ENCODE assay signal across 17 cellular contexts in the genomic region with DNA sequence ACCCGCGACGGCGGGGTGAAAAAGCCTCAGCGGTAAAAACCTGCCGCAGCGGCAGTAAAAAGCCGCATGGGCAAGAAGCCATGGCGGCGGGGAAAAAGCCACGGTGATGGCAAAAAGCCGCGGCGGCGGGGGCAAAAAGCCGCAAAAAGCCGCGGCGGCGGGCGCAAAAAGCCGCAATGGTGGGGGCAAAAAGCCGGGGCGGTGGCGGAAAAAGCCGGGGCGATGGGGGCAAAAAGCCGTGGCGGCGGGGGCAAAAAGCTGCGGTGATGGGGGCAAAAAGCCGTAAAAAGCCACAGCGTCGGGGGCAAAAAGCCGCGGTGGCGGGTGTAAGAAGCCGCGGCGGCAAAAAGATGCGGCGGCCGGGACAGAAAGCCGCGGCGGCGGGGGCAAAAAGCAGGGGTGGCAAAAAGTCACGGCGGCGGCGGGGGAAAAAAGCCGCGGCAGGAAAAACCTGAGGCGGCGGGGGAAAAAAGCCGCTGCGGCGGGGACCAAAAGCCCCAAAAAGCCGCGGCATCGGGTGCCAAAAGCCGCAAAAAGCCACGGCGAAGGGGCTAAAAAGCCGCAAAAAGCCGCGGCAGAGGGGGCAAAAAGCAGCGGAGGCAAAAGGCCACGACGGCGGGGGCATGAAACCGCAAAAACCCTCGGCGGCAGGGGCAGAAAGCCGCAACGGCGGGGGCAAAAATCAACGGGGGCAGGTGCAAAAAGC.
DNase-seq lines count a peak whose midpoint lies in the region; TF ChIP-seq lines count a peak whose summit lies in the region.
"Had no signal": no experiment of that assay in that cellular context is flagged by ENCODE, and none has a peak within 500 bp of the region (broad histone marks: within the 10 kb centered on the region; RNA-seq: fewer than 3 reads in every experiment).

No MANE protein-coding gene starts in this region.

- no peaks in the 10 kb centered on the region for H3K79me2 ChIP-seq in GM23248 (ENCODE audit: insufficient read depth)

- no peak overlapping the region for H2AFZ ChIP-seq in GM23248

- no peak overlapping the region for H3K9ac ChIP-seq in GM23248

- peaks cover 38% of the 10 kb centered on the region for H3K9me3 Mint-ChIP-seq in osteocyte (ENCODE audit: unreplicated experiment)
- peaks cover 77% of the 10 kb centered on the region for H3K9me3 Mint-ChIP-seq in nephron progenitor cell

- 50 to 61% methylated on average over 53 to 78 of the region's 78 CpGs for WGBS in GM23248 (ENCODE audit: low coverage in 1 of 2, low lambda C conversion rate in 2 of 2, missing lambda C conversion rate in 2 of 2), 2 experiments

- H3K9me3 ChIP-seq in GM23248 (ENCODE audit: low read depth), result no peaks in the 10 kb centered on the region
- H3K9me3 ChIP-seq: HAP-1 had no signal

- H3F3A ChIP-seq in GM23248 (ENCODE audit: insufficient read depth), result no peaks in the 10 kb centered on the region

- H3K4me3 ChIP-seq in GM23248, result no peak overlapping the region
- H3K4me3 ChIP-seq: GM12878, HAP-1 had no signal

- H3K4me2 ChIP-seq in GM23248 (ENCODE audit: unreplicated experiment), result no peak overlapping the region

- H3K4me1 Mint-ChIP-seq in osteocyte (ENCODE audit: unreplicated experiment) (no peaks in the 10 kb centered on the region), nephron progenitor cell (no peaks in the 10 kb centered on the region)
- H3K4me1 Mint-ChIP-seq: B cell, IgD-negative memory B cell had no signal

- peaks cover 4% of the 10 kb centered on the region for H3K36me3 Mint-ChIP-seq in osteocyte (ENCODE audit: unreplicated experiment)
- peaks cover 9% of the 10 kb centered on the region for H3K36me3 Mint-ChIP-seq in nephron progenitor cell (ENCODE audit: low read depth)

- H3K27me3 Mint-ChIP-seq in osteocyte (ENCODE audit: unreplicated experiment) (no peaks in the 10 kb centered on the region), nephron progenitor cell (ENCODE audit: low read depth, poor library complexity) (peaks cover 3% of the 10 kb centered on the region)
- H3K27me3 Mint-ChIP-seq: B cell, IgD-negative memory B cell had no signal

- no peak for TF ChIP-seq CTCF in osteocyte (IDR thresholded peaks at IDR 0.05)
- TF ChIP-seq CTCF in nephron progenitor cell (IDR thresholded peaks at IDR 0.05), result no peak

- no peaks in the 10 kb centered on the region for H4K20me1 ChIP-seq in GM23248 (ENCODE audit: insufficient read depth)

- no peaks in the 10 kb centered on the region for H3K9me2 ChIP-seq in GM23248 (ENCODE audit: insufficient read depth)

- no peak overlapping the region for H3K27ac ChIP-seq in GM23248
- H3K27ac ChIP-seq: C4-2B had no signal

- no peaks in the 10 kb centered on the region for H3K36me3 ChIP-seq in GM23248 (ENCODE audit: low read depth)
- H3K36me3 ChIP-seq: HAP-1 had no signal

- H3K27ac Mint-ChIP-seq in osteocyte (ENCODE audit: unreplicated experiment), result no peak overlapping the region
- H3K27ac Mint-ChIP-seq in nephron progenitor cell, result no peak overlapping the region
- H3K27ac Mint-ChIP-seq: B cell; CD4-positive, alpha-beta memory T cell; IgD-negative memory B cell had no signal

- no peaks in the 10 kb centered on the region for H3K27me3 ChIP-seq in GM23248 (replicated peaks; ENCODE audit: insufficient read depth)

- peak; percentile 0 for DNase-seq in AG08395 (ENCODE audit: low spot score)
- DNase-seq in AG20443 (ENCODE audit: low spot score), result peak; percentile 2
- peak; percentile 1 for DNase-seq in GM23248
- DNase-seq in osteocyte (ENCODE audit: extremely low spot score, unreplicated experiment), result peak; percentile 83
- DNase-seq in NCI-H1417 treated with DMSO at 0.1 percent for 48 hours (lab: John Stamatoyannopoulos, UW), result no peak
- DNase-seq in A172 (ENCODE audit: low spot score), result no peak
- no peak for DNase-seq in nephron progenitor cell
- DNase-seq in DMS53 (lab: John Stamatoyannopoulos, UW), result no peak
- DNase-seq: CD4-positive, alpha-beta memory T cell; DMS79; GOT3; KG1 had no signal

- no peaks in the 10 kb centered on the region for H3K4me1 ChIP-seq in GM23248 (ENCODE audit: insufficient read depth)
- H3K4me1 ChIP-seq: HAP-1 had no signal

- H3K4me3 Mint-ChIP-seq in osteocyte (ENCODE audit: unreplicated experiment), result no peak overlapping the region
- no peak overlapping the region for H3K4me3 Mint-ChIP-seq in nephron progenitor cell
- H3K4me3 Mint-ChIP-seq: B cell; CD4-positive, alpha-beta memory T cell; IgD-negative memory B cell had no signal

- in situ Hi-C loops in GM23248 (cut with MboI), result no loop called here

Comparison
In these comparisons a context has a peak if more than half of its experiments do, and no peak if none do; other contexts are left out.
1. DNase-seq: peak in AG08395 (single experiment), AG20443 (single experiment), GM23248 (single experiment) and osteocyte (single experiment); none in NCI-H1417 treated with DMSO at 0.1 percent for 48 hours (single experiment), A172 (single experiment), nephron progenitor cell (single experiment) and DMS53 (single experiment).